ENCODE assay signal across 15 cellular contexts in the genomic region with DNA sequence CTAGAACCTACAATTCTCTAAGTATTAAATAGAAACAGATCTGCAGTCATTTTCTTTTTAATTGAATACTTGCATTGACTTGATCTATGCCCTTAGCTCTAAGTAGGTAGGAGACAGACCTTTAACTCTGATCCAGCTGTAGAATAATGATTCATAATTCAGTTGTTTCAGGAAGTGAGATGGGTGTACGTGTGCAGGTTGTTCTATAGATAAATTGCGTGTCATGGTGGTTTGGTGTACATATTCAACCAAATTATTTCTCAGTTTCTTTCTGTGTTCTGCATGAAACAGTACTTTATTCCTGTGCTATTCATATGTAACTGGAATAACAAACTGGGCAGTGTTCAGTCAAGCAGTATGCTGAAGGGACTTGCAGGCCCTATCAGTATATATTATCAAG. TPM values are rescaled to one million over a fixed set of nuclear protein-coding genes. Genes with fewer than 3 reads are reported as not detected.
DNase-seq lines count a peak whose midpoint lies in the region; ATAC-seq and TF ChIP-seq lines count a peak whose summit lies in the region.
"Had no signal": no experiment of that assay in that cellular context is flagged by ENCODE, and none has a peak within 500 bp of the region (broad histone marks: within the 10 kb centered on the region; RNA-seq: fewer than 3 reads in every experiment).

No MANE protein-coding gene starts in this region.

- H3K14ac ChIP-seq in trophoblast cell (ENCODE audit: low read length): no peak overlapping the region

- H2AFZ ChIP-seq in trophoblast cell (ENCODE audit: insufficient read depth, low read length, poor library complexity): no peak overlapping the region

- no peak overlapping the region for H3K4me2 ChIP-seq in trophoblast cell (ENCODE audit: low read length)

- no peak overlapping the region for H2BK12ac ChIP-seq in trophoblast cell (ENCODE audit: low read length)

- no peak for DNase-seq in activated T-cell treated with anti-CD3 and anti-CD28 coated beads, Interleukin-2, amount 50 U/mL, for 24 hours
- no peak for DNase-seq in activated T-cell treated with anti-CD3 and anti-CD28 coated beads, Interleukin-2, amount 50 U/mL, for 1 hour
- no peak for DNase-seq in stimulated activated effector memory CD8-positive, alpha-beta T cell treated with anti-CD3 and anti-CD28 coated beads, Interleukin-12 subunit alpha, Interleukin-12 subunit beta, amount 100 ng/mL, for 72 hours (ENCODE audit: low spot score in 2 of 2)
- no peak for DNase-seq in trophoblast cell
- DNase-seq in mesothelial cell of epicardium (ENCODE audit: low spot score in 2 of 2, unreplicated experiment in 2 of 2): no peak
- DNase-seq in NCI-H226: no peak
- DNase-seq: activated CD8-positive, alpha-beta memory T cell treated with anti-CD3 and anti-CD28 coated beads for 24 hours; GOT3; islet precursor cell; Kasumi-1; NCI-H774; spleen had no signal

- WGBS in trophoblast cell (ENCODE audit: extremely low coverage, insufficient coverage, insufficient read length): no CpG with 5 or more reads among the region's 2 CpGs

- peaks cover 47% of the 10 kb centered on the region for H3K36me3 Mint-ChIP-seq in activated T-cell treated with anti-CD3 and anti-CD28 coated beads, Interleukin-2, amount 50 U/mL, for 24 hours (ENCODE audit: low read depth)
- no peaks in the 10 kb centered on the region for H3K36me3 Mint-ChIP-seq in stimulated activated effector memory CD8-positive, alpha-beta T cell treated with anti-CD3 and anti-CD28 coated beads, Interleukin-12 subunit alpha, Interleukin-12 subunit beta, amount 100 ng/mL, for 72 hours
- H3K36me3 Mint-ChIP-seq in mesothelial cell of epicardium: peaks cover 5% of the 10 kb centered on the region

- H3K79me1 ChIP-seq in trophoblast cell (ENCODE audit: low read length): no peaks in the 10 kb centered on the region

- ATAC-seq in GM21737 (IDR thresholded peaks at IDR 0.05; ENCODE audit: unreplicated experiment): peak; percentile 59
- peak; percentile 45 for ATAC-seq in HG03342 (IDR thresholded peaks at IDR 0.05; ENCODE audit: unreplicated experiment)
- peak; percentile 83 for ATAC-seq in stimulated activated effector memory CD8-positive, alpha-beta T cell treated with anti-CD3 and anti-CD28 coated beads, Interleukin-12 subunit alpha, Interleukin-12 subunit beta, amount 100 ng/mL, for 72 hours

- no peaks in the 10 kb centered on the region for H3K27me3 Mint-ChIP-seq in activated T-cell treated with anti-CD3 and anti-CD28 coated beads, Interleukin-2, amount 50 U/mL, for 24 hours
- no peaks in the 10 kb centered on the region for H3K27me3 Mint-ChIP-seq in mesothelial cell of epicardium (ENCODE audit: low read depth)

- no peak overlapping the region for H4K12ac ChIP-seq in trophoblast cell (ENCODE audit: low read depth, low read length)

- H3K36me3 ChIP-seq in trophoblast cell (ENCODE audit: control insufficient read depth in 1 of 2, insufficient read depth in 2 of 2, low read length in 2 of 2): no peaks in the 10 kb centered on the region

- no peak overlapping the region for H3K9ac ChIP-seq in trophoblast cell (ENCODE audit: low read length)

- H3K4me3 ChIP-seq in trophoblast cell (ENCODE audit: low read depth, low read length): no peak overlapping the region
- H3K4me3 ChIP-seq: esophagus muscularis mucosa, spleen had no signal

- no peak overlapping the region for H2BK5ac ChIP-seq in trophoblast cell (ENCODE audit: low read depth, low read length, poor library complexity)

- no peaks in the 10 kb centered on the region for H3K4me1 ChIP-seq in trophoblast cell (ENCODE audit: control insufficient read depth in 1 of 2, insufficient read depth in 2 of 2, low read length in 2 of 2)
- H3K4me1 ChIP-seq: esophagus muscularis mucosa had no signal

- no peak overlapping the region for H4K91ac ChIP-seq in trophoblast cell (ENCODE audit: low read depth, low read length)

- no peak overlapping the region for H2BK120ac ChIP-seq in trophoblast cell (ENCODE audit: insufficient read depth, low read length, poor library complexity)

- H3K79me2 ChIP-seq in trophoblast cell (ENCODE audit: control insufficient read depth, insufficient read depth, low read length, poor library complexity): no peaks in the 10 kb centered on the region

- no peaks in the 10 kb centered on the region for H3K9me3 ChIP-seq in trophoblast cell (ENCODE audit: insufficient read depth, low read depth, low read length)

- no peak overlapping the region for H3K18ac ChIP-seq in trophoblast cell (ENCODE audit: low read length)

- no peak overlapping the region for H3K4me3 Mint-ChIP-seq in activated T-cell treated with anti-CD3 and anti-CD28 coated beads, Interleukin-2, amount 50 U/mL, for 24 hours
- H3K4me3 Mint-ChIP-seq in stimulated activated effector memory CD8-positive, alpha-beta T cell treated with anti-CD3 and anti-CD28 coated beads, Interleukin-12 subunit alpha, Interleukin-12 subunit beta, amount 100 ng/mL, for 72 hours: peak overlapping the region; percentile 44
- no peak overlapping the region for H3K4me3 Mint-ChIP-seq in mesothelial cell of epicardium

- peaks cover 6% of the 10 kb centered on the region for H3K9me3 Mint-ChIP-seq in activated T-cell treated with anti-CD3 and anti-CD28 coated beads, Interleukin-2, amount 50 U/mL, for 24 hours
- H3K9me3 Mint-ChIP-seq in stimulated activated effector memory CD8-positive, alpha-beta T cell treated with anti-CD3 and anti-CD28 coated beads, Interleukin-12 subunit alpha, Interleukin-12 subunit beta, amount 100 ng/mL, for 72 hours: peaks cover 10% of the 10 kb centered on the region
- peaks cover 9% of the 10 kb centered on the region for H3K9me3 Mint-ChIP-seq in mesothelial cell of epicardium

- H3K4me1 Mint-ChIP-seq in activated T-cell treated with anti-CD3 and anti-CD28 coated beads, Interleukin-2, amount 50 U/mL, for 24 hours (ENCODE audit: low read depth): peaks cover 48% of the 10 kb centered on the region
- peaks cover 60% of the 10 kb centered on the region for H3K4me1 Mint-ChIP-seq in stimulated activated effector memory CD8-positive, alpha-beta T cell treated with anti-CD3 and anti-CD28 coated beads, Interleukin-12 subunit alpha, Interleukin-12 subunit beta, amount 100 ng/mL, for 72 hours
- H3K4me1 Mint-ChIP-seq in mesothelial cell of epicardium: peaks cover 4% of the 10 kb centered on the region

- no peak overlapping the region for H3K23ac ChIP-seq in trophoblast cell (ENCODE audit: low read length)

- no peak overlapping the region for H4K8ac ChIP-seq in trophoblast cell (ENCODE audit: low read depth, low read length)

- H3K27ac ChIP-seq in trophoblast cell (ENCODE audit: low read depth, low read length): no peak overlapping the region
- H3K27ac ChIP-seq: esophagus muscularis mucosa, spleen had no signal

- no peaks in the 10 kb centered on the region for H3K27me3 ChIP-seq in trophoblast cell (ENCODE audit: insufficient read depth, low read length)
- H3K27me3 ChIP-seq: esophagus muscularis mucosa, spleen had no signal

- no peak for TF ChIP-seq CTCF in mesothelial cell of epicardium (IDR thresholded peaks at IDR 0.05; ENCODE audit: unreplicated experiment)

- H3K27ac Mint-ChIP-seq in activated T-cell treated with anti-CD3 and anti-CD28 coated beads, Interleukin-2, amount 50 U/mL, for 24 hours: peak overlapping the region; percentile 83
- peak overlapping the region; percentile 60 for H3K27ac Mint-ChIP-seq in stimulated activated effector memory CD8-positive, alpha-beta T cell treated with anti-CD3 and anti-CD28 coated beads, Interleukin-12 subunit alpha, Interleukin-12 subunit beta, amount 100 ng/mL, for 72 hours
- H3K27ac Mint-ChIP-seq in mesothelial cell of epicardium: no peak overlapping the region

- H2AK5ac ChIP-seq in trophoblast cell (ENCODE audit: low read length): no peak overlapping the region

- H3K4ac ChIP-seq in trophoblast cell (ENCODE audit: low read depth, low read length): no peak overlapping the region

RNA-seq across cellular contexts. Expression of gene CD226, which starts 34.3 kb away (rescaled TPM):
- polyA plus RNA-seq in trophoblast cell (2013): 0.12 and 0.19 TPM in 2 replicates
- 0.31 to 0.84 TPM (median 0.63 TPM) in 3 replicates for total RNA-seq in mesothelial cell of epicardium
